ENCODE assay signal across 26 cellular contexts in genomic region chr2:204436267-204436666, GRCh38.
"Had no signal": no experiment of that assay in that cellular context is flagged by ENCODE, and none has a peak within 500 bp of the region (broad histone marks: within the 10 kb centered on the region; RNA-seq: fewer than 3 reads in every experiment).

No MANE protein-coding gene starts in this region.

- H3K9me3 ChIP-seq: gastrocnemius medialis had no signal

- H3K27me3 Mint-ChIP-seq: brain, memory B cell had no signal

- H3K4me3 Mint-ChIP-seq: activated CD4-positive, alpha-beta memory T cell treated with anti-CD3 and anti-CD28 coated beads, Interleukin-2, amount 10 ng/mL, durations not matched to agents 7 days and 5 days; activated CD4-positive, alpha-beta T cell treated with anti-CD3 and anti-CD28 coated beads, Interleukin-2, amount 10 ng/mL, durations not matched to agents 24 days and 14 days; activated naive CD4-positive, alpha-beta T cell treated with anti-CD3 and anti-CD28 coated beads, Interleukin-2, amount 50 U/mL, for 24 hours; activated T-helper 1 cell treated with anti-CD3 and anti-CD28 coated beads, Interleukin-12 subunit alpha, Interleukin-12 subunit beta, Interleukin-2, Interleukin-4 antibody, amounts not matched to agents 30 ng/mL and 10 ng/mL and 1 ng/mL, durations not matched to agents 14 hours and 24 hours and 36 hours; brain; memory B cell; naive B cell; stimulated activated naive CD8-positive, alpha-beta T cell treated with anti-CD3 and anti-CD28 coated beads, Interleukin-15, Interleukin-2, amounts not matched to agents 100 ng/mL and 50 ng/mL, for 24 hours; T-helper 2 cell treated with Interferon-gamma antibody and Interleukin-4, amounts not matched to agents 5 μg/mL and 100 μg/mL, for 36 hours had no signal

- DNase-seq: activated CD4-positive, alpha-beta memory T cell treated with anti-CD3 and anti-CD28 coated beads, Interleukin-2, amount 10 ng/mL, durations not matched to agents 7 days and 5 days; activated CD4-positive, alpha-beta T cell treated with anti-CD3 and anti-CD28 coated beads, Interleukin-2, amount 10 ng/mL, durations not matched to agents 24 days and 14 days; activated gamma-delta T cell treated with Interleukin-2 at 50 U/mL for 16 hours; activated T-cell treated with anti-CD3 and anti-CD28 coated beads for 4 hours; aorta; caudate nucleus; dermis blood vessel endothelial cell; effector CD8-positive, alpha-beta T cell; gastrocnemius medialis; hippocampal formation; naive B cell; nucleus accumbens; posterior cingulate gyrus; stimulated activated CD4-positive, alpha-beta T cell treated with anti-CD3 and anti-CD28 coated beads, Interleukin-12 subunit alpha, Interleukin-12 subunit beta, amount 100 ng/mL, for 4 hours; substantia nigra; tibial artery had no signal

- H3K36me3 Mint-ChIP-seq: memory B cell, naive B cell had no signal

- H3K4me3 ChIP-seq: gastrocnemius medialis, mucosa of descending colon, right atrium auricular region, tibial artery had no signal

- ATAC-seq: activated CD4-positive, CD25-positive, alpha-beta regulatory T cell treated with anti-CD3 and anti-CD28 coated beads, Interleukin-2, amount 50 U/mL, for 24 hours; gastrocnemius medialis; mucosa of descending colon had no signal

- H3K4me1 ChIP-seq: gastrocnemius medialis, right atrium auricular region, tibial artery had no signal

- H3K27me3 ChIP-seq: gastrocnemius medialis, right atrium auricular region, tibial artery had no signal

- H3K4me1 Mint-ChIP-seq: activated CD4-positive, alpha-beta memory T cell treated with anti-CD3 and anti-CD28 coated beads, Interleukin-2, amount 10 ng/mL, durations not matched to agents 7 days and 5 days; activated CD4-positive, alpha-beta T cell treated with anti-CD3 and anti-CD28 coated beads, Interleukin-2, amount 10 ng/mL, durations not matched to agents 24 days and 14 days; activated naive CD4-positive, alpha-beta T cell treated with anti-CD3 and anti-CD28 coated beads, Interleukin-2, amount 50 U/mL, for 24 hours; memory B cell; naive B cell had no signal

- H3K27ac ChIP-seq: gastrocnemius medialis, right atrium auricular region, tibial artery, VCaP had no signal
